ENCODE assay signal across 8 cellular contexts in genomic region chr1:183281553-183282091, GRCh38.
DNase-seq lines count a peak whose midpoint lies in the region; ATAC-seq and TF ChIP-seq lines count a peak whose summit lies in the region.

No MANE protein-coding gene starts in this region.

- H3K4me2 ChIP-seq in hepatocyte: no peak overlapping the region

- H3K9me2 ChIP-seq in hepatocyte (replicated peaks; ENCODE audit: insufficient read depth): no peaks in the 10 kb centered on the region

- H4K20me1 ChIP-seq in hepatocyte (ENCODE audit: insufficient read depth, poor library complexity, severe bottlenecking): no peaks in the 10 kb centered on the region

- no peaks in the 10 kb centered on the region for H3K36me3 Mint-ChIP-seq in T-helper 2 cell treated with Interferon-gamma antibody and Interleukin-4, amounts not matched to agents 5 μg/mL and 100 μg/mL, for 36 hours (ENCODE audit: low read depth)

- TF ChIP-seq CTCF in HEK293 (tag by site-specific recombination; IDR thresholded peaks at IDR 0.05) (peak; percentile 75), astrocyte of the cerebellum (IDR thresholded peaks at IDR 0.05; ENCODE audit: low read depth, low read length, missing control alignments) (peak; percentile 95), hepatocyte (IDR thresholded peaks at IDR 0.05; ENCODE audit: poor library complexity) (peak; percentile 93)

- peaks cover 2% of the 10 kb centered on the region; the same call in 1 of the 2 replicates for H3K4me1 ChIP-seq in HEK293 (ENCODE audit: control insufficient read depth, insufficient read depth, low read length)
- H3K4me1 ChIP-seq in hepatocyte (ENCODE audit: insufficient read depth): peaks cover 16% of the 10 kb centered on the region

- H3K79me2 ChIP-seq in hepatocyte: no peaks in the 10 kb centered on the region

- ATAC-seq in sciatic nerve: peak; percentile 88
- no peak for ATAC-seq in HG03135 (IDR thresholded peaks at IDR 0.05; ENCODE audit: unreplicated experiment)

- CTCF ChIA-PET in HEK293 (lab: Yijun Ruan, JAX): interaction anchor here (0.5 to 2.4 kb wide), 29 partner anchors 8 to 930 kb away, joined by 3 to 13 read pairs (median 3); no protein-coding TSS in a partner anchor

- in situ Hi-C loops in astrocyte of the cerebellum (cut with HindIII; ENCODE audit: low sequenced_read_pairs): loop anchor here (5.0 kb wide), 1 partner anchor 46 kb away; no protein-coding TSS in a partner anchor

- intact Hi-C loops in sciatic nerve (cut with DNase I): loop anchor here (5.0 kb wide), 1 partner anchor 36 kb away; no protein-coding TSS in a partner anchor

- DNase-seq in DMS79 treated with DMSO at 0.1 percent for 48 hours (lab: John Stamatoyannopoulos, UW) (peak; percentile 76), NCI-H1694 treated with DMSO at 0.1 percent for 48 hours (lab: John Stamatoyannopoulos, UW) (peak; percentile 95), astrocyte of the cerebellum (ENCODE audit: low read depth) (peak; percentile 95), hepatocyte (ENCODE audit: low spot score) (peak; percentile 93), sciatic nerve (ENCODE audit: low spot score) (peak; percentile 95)
- DNase-seq in T-helper 2 cell treated with Interferon-gamma antibody and Interleukin-4, amounts not matched to agents 5 μg/mL and 100 μg/mL, for 36 hours (ENCODE audit: low spot score): peak; percentile 49

- H3K9me3 ChIP-seq in HEK293 (ENCODE audit: control insufficient read depth, insufficient read depth, low read depth, low read length) (no peaks in the 10 kb centered on the region), hepatocyte (ENCODE audit: low read depth) (no peaks in the 10 kb centered on the region)

- H3K27ac Mint-ChIP-seq in T-helper 2 cell treated with Interferon-gamma antibody and Interleukin-4, amounts not matched to agents 5 μg/mL and 100 μg/mL, for 36 hours: no peak overlapping the region

- peaks cover 3% of the 10 kb centered on the region for H3K27me3 Mint-ChIP-seq in T-helper 2 cell treated with Interferon-gamma antibody and Interleukin-4, amounts not matched to agents 5 μg/mL and 100 μg/mL, for 36 hours (ENCODE audit: low read depth)

- no peak overlapping the region for H3K4me3 Mint-ChIP-seq in T-helper 2 cell treated with Interferon-gamma antibody and Interleukin-4, amounts not matched to agents 5 μg/mL and 100 μg/mL, for 36 hours

- H3K4me1 Mint-ChIP-seq in T-helper 2 cell treated with Interferon-gamma antibody and Interleukin-4, amounts not matched to agents 5 μg/mL and 100 μg/mL, for 36 hours (ENCODE audit: low read depth): peaks cover 2% of the 10 kb centered on the region

- H3K36me3 ChIP-seq in HEK293 (ENCODE audit: control insufficient read depth in 2 of 2, insufficient read depth in 1 of 2, low read length in 2 of 2) (no peaks in the 10 kb centered on the region), hepatocyte (replicated peaks; ENCODE audit: insufficient read depth, low read depth) (no peaks in the 10 kb centered on the region)

- H2AFZ ChIP-seq in hepatocyte: no peak overlapping the region

- H3K4me3 ChIP-seq in HEK293 (ENCODE audit: low read depth, low read length) (no peak overlapping the region), astrocyte of the cerebellum (ENCODE audit: low read depth, low read length) (no peak overlapping the region), hepatocyte (no peak overlapping the region)

- POLR2A ChIA-PET in HEK293 (lab: Yijun Ruan, JAX): no interaction called here

- H3K9me3 Mint-ChIP-seq in T-helper 2 cell treated with Interferon-gamma antibody and Interleukin-4, amounts not matched to agents 5 μg/mL and 100 μg/mL, for 36 hours: no peaks in the 10 kb centered on the region

- H3K27ac ChIP-seq in HEK293 (ENCODE audit: extremely low read depth, low read depth, low read length) (no peak overlapping the region), hepatocyte (no peak overlapping the region)

- no peaks in the 10 kb centered on the region for H3K27me3 ChIP-seq in hepatocyte

- WGBS in hepatocyte (ENCODE audit: low lambda C conversion rate, missing lambda C conversion rate): 44% methylated on average over 12 of the region's 12 CpGs

TF ChIP-seq in HEK293, 187 proteins besides CTCF, POLR2A, EP300 and RAD21:
- TF ChIP-seq ZNF2 (tag by site-specific recombination; IDR thresholded peaks at IDR 0.05): peak; percentile 65; the same call in 1 of the 2 replicates
- no peak for TF ChIP-seq ZNF202 (tag by site-specific recombination; IDR thresholded peaks at IDR 0.05; ENCODE audit: borderline replicate concordance)
- TF ChIP-seq ZSCAN30 (tag by site-specific recombination; IDR thresholded peaks at IDR 0.05): peak; percentile 13; the same call in 1 of the 2 replicates
- TF ChIP-seq ZNF555 (tag by site-specific recombination; conservative IDR thresholded peaks at IDR 0.05): no peak
- TF ChIP-seq ZNF654 (tag by site-specific recombination; IDR thresholded peaks at IDR 0.05; ENCODE audit: low read depth): peak; percentile 84
- TF ChIP-seq ZNF449 (tag by site-specific recombination; IDR thresholded peaks at IDR 0.05): peak; percentile 86
- TF ChIP-seq ZNF660 (tag by site-specific recombination; IDR thresholded peaks at IDR 0.05): peak; percentile 64; the same call in 1 of the 2 replicates
